1 cellular context compared by ENCODE assay signal in the genomic region with DNA sequence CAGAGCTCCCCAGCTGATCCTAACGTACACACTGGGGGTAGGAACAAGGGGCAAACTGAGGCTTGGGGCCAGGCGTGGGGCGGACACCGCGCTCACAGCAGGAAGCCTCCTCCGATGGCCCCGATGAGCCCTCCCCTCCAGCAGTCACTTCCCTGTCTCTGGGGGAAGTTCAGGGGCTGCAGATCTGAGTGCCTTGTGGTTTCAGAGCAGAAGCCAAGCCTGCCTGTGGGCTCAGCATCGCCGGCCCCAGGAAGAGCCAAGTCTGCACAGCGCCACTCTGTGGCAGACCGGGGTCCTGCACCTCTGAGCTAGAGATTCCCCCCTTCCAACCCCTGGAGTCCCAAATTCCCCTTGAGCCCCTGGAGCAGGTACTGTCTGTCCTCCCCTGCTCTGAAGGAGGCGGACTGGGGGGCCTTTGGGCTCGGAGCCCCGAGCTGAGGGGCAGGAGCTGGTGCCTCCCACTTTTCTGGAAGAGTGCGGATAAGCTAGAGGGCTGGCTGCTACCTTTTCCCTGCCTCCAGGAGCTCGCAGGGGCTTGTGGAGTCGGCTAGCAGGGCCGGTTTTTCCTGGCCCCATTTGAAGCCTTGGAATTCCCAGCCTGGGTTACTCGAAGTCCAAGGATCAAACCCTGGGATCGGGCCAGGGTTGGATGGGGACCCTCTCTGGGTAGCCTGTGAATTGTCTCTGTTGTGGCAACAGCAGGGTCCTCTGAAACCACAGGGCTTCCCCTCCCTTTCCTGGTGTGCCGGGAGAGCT.
TF ChIP-seq lines count a peak whose summit lies in the region.

No MANE protein-coding gene starts in this region.

TF ChIP-seq in K562, 482 proteins besides CTCF, POLR2A, EP300 and RAD21 (continued from another document and continues in another):
- TF ChIP-seq, protein P1, sequence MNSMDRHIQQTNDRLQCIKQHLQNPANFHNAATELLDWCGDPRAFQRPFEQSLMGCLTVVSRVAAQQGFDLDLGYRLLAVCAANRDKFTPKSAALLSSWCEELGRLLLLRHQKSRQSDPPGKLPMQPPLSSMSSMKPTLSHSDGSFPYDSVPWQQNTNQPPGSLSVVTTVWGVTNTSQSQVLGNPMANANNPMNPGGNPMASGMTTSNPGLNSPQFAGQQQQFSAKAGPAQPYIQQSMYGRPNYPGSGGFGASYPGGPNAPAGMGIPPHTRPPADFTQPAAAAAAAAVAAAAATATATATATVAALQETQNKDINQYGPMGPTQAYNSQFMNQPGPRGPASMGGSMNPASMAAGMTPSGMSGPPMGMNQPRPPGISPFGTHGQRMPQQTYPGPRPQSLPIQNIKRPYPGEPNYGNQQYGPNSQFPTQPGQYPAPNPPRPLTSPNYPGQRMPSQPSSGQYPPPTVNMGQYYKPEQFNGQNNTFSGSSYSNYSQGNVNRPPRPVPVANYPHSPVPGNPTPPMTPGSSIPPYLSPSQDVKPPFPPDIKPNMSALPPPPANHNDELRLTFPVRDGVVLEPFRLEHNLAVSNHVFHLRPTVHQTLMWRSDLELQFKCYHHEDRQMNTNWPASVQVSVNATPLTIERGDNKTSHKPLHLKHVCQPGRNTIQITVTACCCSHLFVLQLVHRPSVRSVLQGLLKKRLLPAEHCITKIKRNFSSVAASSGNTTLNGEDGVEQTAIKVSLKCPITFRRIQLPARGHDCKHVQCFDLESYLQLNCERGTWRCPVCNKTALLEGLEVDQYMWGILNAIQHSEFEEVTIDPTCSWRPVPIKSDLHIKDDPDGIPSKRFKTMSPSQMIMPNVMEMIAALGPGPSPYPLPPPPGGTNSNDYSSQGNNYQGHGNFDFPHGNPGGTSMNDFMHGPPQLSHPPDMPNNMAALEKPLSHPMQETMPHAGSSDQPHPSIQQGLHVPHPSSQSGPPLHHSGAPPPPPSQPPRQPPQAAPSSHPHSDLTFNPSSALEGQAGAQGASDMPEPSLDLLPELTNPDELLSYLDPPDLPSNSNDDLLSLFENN (IDR thresholded peaks at IDR 0.05; ENCODE audit: low read depth in 2 of 2, low read length in 2 of 2): peak in 1 of 2 experiments; percentile 18; a peak in 1 of 4 replicates
- TF ChIP-seq ZNF644 (tag; IDR thresholded peaks at IDR 0.05; ENCODE audit: low read depth): no peak
- no peak for TF ChIP-seq ZNF282 (CRISPR knock-in tag; IDR thresholded peaks at IDR 0.05)
- TF ChIP-seq TEAD4 (IDR thresholded peaks at IDR 0.05; ENCODE audit: low read length): peak; percentile 31; the same call in 1 of the 2 replicates
- no peak for TF ChIP-seq TEAD4 (CRISPR knock-in tag; IDR thresholded peaks at IDR 0.05; ENCODE audit: borderline replicate concordance)
- TF ChIP-seq, protein P2, sequence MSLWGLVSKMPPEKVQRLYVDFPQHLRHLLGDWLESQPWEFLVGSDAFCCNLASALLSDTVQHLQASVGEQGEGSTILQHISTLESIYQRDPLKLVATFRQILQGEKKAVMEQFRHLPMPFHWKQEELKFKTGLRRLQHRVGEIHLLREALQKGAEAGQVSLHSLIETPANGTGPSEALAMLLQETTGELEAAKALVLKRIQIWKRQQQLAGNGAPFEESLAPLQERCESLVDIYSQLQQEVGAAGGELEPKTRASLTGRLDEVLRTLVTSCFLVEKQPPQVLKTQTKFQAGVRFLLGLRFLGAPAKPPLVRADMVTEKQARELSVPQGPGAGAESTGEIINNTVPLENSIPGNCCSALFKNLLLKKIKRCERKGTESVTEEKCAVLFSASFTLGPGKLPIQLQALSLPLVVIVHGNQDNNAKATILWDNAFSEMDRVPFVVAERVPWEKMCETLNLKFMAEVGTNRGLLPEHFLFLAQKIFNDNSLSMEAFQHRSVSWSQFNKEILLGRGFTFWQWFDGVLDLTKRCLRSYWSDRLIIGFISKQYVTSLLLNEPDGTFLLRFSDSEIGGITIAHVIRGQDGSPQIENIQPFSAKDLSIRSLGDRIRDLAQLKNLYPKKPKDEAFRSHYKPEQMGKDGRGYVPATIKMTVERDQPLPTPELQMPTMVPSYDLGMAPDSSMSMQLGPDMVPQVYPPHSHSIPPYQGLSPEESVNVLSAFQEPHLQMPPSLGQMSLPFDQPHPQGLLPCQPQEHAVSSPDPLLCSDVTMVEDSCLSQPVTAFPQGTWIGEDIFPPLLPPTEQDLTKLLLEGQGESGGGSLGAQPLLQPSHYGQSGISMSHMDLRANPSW (CRISPR knock-in tag; IDR thresholded peaks at IDR 0.05): no peak
- TF ChIP-seq, protein P3, sequence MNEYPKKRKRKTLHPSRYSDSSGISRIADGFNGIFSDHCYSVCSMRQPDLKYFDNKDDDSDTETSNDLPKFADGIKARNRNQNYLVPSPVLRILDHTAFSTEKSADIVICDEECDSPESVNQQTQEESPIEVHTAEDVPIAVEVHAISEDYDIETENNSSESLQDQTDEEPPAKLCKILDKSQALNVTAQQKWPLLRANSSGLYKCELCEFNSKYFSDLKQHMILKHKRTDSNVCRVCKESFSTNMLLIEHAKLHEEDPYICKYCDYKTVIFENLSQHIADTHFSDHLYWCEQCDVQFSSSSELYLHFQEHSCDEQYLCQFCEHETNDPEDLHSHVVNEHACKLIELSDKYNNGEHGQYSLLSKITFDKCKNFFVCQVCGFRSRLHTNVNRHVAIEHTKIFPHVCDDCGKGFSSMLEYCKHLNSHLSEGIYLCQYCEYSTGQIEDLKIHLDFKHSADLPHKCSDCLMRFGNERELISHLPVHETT (CRISPR knock-in tag; conservative IDR thresholded peaks at IDR 0.05 in 1 of 2, IDR thresholded peaks at IDR 0.05 in 1 of 2): peak in 1 of 2 experiments; percentile 40; a peak in 1 of 4 replicates
- TF ChIP-seq TAF7 (tag; IDR thresholded peaks at IDR 0.05): no peak
- TF ChIP-seq, protein P4, sequence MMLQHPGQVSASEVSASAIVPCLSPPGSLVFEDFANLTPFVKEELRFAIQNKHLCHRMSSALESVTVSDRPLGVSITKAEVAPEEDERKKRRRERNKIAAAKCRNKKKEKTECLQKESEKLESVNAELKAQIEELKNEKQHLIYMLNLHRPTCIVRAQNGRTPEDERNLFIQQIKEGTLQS (IDR thresholded peaks at IDR 0.05): no peak
- TF ChIP-seq, protein P4 (CRISPR knock-in tag; conservative IDR thresholded peaks at IDR 0.05): no peak
- TF ChIP-seq, protein P5, sequence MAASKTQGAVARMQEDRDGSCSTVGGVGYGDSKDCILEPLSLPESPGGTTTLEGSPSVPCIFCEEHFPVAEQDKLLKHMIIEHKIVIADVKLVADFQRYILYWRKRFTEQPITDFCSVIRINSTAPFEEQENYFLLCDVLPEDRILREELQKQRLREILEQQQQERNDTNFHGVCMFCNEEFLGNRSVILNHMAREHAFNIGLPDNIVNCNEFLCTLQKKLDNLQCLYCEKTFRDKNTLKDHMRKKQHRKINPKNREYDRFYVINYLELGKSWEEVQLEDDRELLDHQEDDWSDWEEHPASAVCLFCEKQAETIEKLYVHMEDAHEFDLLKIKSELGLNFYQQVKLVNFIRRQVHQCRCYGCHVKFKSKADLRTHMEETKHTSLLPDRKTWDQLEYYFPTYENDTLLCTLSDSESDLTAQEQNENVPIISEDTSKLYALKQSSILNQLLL (CRISPR knock-in tag; IDR thresholded peaks at IDR 0.05; ENCODE audit: borderline replicate concordance): no peak
- peak; percentile 86; the same call in 1 of the 2 replicates for TF ChIP-seq ESRRA (IDR thresholded peaks at IDR 0.05; ENCODE audit: borderline replicate concordance, low read depth)
- TF ChIP-seq, protein P6, sequence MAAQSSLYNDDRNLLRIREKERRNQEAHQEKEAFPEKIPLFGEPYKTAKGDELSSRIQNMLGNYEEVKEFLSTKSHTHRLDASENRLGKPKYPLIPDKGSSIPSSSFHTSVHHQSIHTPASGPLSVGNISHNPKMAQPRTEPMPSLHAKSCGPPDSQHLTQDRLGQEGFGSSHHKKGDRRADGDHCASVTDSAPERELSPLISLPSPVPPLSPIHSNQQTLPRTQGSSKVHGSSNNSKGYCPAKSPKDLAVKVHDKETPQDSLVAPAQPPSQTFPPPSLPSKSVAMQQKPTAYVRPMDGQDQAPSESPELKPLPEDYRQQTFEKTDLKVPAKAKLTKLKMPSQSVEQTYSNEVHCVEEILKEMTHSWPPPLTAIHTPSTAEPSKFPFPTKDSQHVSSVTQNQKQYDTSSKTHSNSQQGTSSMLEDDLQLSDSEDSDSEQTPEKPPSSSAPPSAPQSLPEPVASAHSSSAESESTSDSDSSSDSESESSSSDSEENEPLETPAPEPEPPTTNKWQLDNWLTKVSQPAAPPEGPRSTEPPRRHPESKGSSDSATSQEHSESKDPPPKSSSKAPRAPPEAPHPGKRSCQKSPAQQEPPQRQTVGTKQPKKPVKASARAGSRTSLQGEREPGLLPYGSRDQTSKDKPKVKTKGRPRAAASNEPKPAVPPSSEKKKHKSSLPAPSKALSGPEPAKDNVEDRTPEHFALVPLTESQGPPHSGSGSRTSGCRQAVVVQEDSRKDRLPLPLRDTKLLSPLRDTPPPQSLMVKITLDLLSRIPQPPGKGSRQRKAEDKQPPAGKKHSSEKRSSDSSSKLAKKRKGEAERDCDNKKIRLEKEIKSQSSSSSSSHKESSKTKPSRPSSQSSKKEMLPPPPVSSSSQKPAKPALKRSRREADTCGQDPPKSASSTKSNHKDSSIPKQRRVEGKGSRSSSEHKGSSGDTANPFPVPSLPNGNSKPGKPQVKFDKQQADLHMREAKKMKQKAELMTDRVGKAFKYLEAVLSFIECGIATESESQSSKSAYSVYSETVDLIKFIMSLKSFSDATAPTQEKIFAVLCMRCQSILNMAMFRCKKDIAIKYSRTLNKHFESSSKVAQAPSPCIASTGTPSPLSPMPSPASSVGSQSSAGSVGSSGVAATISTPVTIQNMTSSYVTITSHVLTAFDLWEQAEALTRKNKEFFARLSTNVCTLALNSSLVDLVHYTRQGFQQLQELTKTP (IDR thresholded peaks at IDR 0.05; ENCODE audit: low read depth in 1 of 2, partially characterized antibody in 2 of 2): peak in 1 of 2 experiments; percentile 7
- no peak for TF ChIP-seq ARID2 (IDR thresholded peaks at IDR 0.05)
- peak; percentile 38; the same call in 1 of the 2 replicates for TF ChIP-seq ATF7 (IDR thresholded peaks at IDR 0.05)
- peak; percentile 7 for TF ChIP-seq FIP1L1 (IDR thresholded peaks at IDR 0.05; ENCODE audit: low read depth, low read length, poor library complexity, severe bottlenecking)
- TF ChIP-seq, protein P7, sequence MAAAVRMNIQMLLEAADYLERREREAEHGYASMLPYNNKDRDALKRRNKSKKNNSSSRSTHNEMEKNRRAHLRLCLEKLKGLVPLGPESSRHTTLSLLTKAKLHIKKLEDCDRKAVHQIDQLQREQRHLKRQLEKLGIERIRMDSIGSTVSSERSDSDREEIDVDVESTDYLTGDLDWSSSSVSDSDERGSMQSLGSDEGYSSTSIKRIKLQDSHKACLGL (CRISPR knock-in tag; IDR thresholded peaks at IDR 0.05; ENCODE audit: borderline replicate concordance, poor library complexity, severe bottlenecking): no peak
- TF ChIP-seq, protein P8, sequence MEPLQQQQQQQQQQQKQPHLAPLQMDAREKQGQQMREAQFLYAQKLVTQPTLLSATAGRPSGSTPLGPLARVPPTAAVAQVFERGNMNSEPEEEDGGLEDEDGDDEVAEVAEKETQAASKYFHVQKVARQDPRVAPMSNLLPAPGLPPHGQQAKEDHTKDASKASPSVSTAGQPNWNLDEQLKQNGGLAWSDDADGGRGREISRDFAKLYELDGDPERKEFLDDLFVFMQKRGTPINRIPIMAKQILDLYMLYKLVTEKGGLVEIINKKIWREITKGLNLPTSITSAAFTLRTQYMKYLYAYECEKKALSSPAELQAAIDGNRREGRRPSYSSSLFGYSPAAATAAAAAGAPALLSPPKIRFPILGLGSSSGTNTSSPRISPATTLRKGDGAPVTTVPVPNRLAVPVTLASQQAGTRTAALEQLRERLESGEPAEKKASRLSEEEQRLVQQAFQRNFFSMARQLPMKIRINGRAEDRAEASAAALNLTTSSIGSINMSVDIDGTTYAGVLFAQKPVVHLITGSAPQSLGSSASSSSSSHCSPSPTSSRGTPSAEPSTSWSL (CRISPR knock-in tag; IDR thresholded peaks at IDR 0.05; ENCODE audit: borderline replicate concordance): no peak
- TF ChIP-seq PRPF4 (IDR thresholded peaks at IDR 0.05; ENCODE audit: insufficient read depth, low read depth, low read length, poor library complexity, severe bottlenecking): no peak
- no peak for TF ChIP-seq NR3C1 (CRISPR knock-in tag; IDR thresholded peaks at IDR 0.05)
- TF ChIP-seq SMARCC2 (IDR thresholded peaks at IDR 0.05; ENCODE audit: low read depth): peak; percentile 55; the same call in 1 of the 2 replicates
- TF ChIP-seq, protein P9, sequence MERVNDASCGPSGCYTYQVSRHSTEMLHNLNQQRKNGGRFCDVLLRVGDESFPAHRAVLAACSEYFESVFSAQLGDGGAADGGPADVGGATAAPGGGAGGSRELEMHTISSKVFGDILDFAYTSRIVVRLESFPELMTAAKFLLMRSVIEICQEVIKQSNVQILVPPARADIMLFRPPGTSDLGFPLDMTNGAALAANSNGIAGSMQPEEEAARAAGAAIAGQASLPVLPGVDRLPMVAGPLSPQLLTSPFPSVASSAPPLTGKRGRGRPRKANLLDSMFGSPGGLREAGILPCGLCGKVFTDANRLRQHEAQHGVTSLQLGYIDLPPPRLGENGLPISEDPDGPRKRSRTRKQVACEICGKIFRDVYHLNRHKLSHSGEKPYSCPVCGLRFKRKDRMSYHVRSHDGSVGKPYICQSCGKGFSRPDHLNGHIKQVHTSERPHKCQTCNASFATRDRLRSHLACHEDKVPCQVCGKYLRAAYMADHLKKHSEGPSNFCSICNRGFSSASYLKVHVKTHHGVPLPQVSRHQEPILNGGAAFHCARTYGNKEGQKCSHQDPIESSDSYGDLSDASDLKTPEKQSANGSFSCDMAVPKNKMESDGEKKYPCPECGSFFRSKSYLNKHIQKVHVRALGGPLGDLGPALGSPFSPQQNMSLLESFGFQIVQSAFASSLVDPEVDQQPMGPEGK (CRISPR knock-in tag; IDR thresholded peaks at IDR 0.05; ENCODE audit: borderline replicate concordance): no peak
- TF ChIP-seq CBX2 (IDR thresholded peaks at IDR 0.05; ENCODE audit: insufficient read depth, low read length, poor library complexity, severe bottlenecking): no peak
- TF ChIP-seq EWSR1 (IDR thresholded peaks at IDR 0.05; ENCODE audit: borderline replicate concordance, low read depth, partially characterized antibody): no peak
- TF ChIP-seq ZFP36 (IDR thresholded peaks at IDR 0.05; ENCODE audit: low read depth, low read length, partially characterized antibody): no peak
- TF ChIP-seq TOE1 (IDR thresholded peaks at IDR 0.05; ENCODE audit: borderline replicate concordance): 0 out of 2 replicates have a peak, but pooled peaks have one; percentile 27
- TF ChIP-seq TOE1 (CRISPR knock-in tag; IDR thresholded peaks at IDR 0.05; ENCODE audit: borderline replicate concordance, low read depth): no peak
- TF ChIP-seq HSF4 (CRISPR knock-in tag; IDR thresholded peaks at IDR 0.05; ENCODE audit: borderline replicate concordance): no peak
- no peak for TF ChIP-seq POLR3A (IDR thresholded peaks at IDR 0.05; ENCODE audit: borderline replicate concordance, extremely low read depth, insufficient read depth, insufficient read length)
- TF ChIP-seq LCOR (CRISPR knock-in tag; IDR thresholded peaks at IDR 0.05): 0 out of 2 replicates have a peak, but pooled peaks have one; percentile 55
- peak; percentile 57; the same call in 1 of the 2 replicates for TF ChIP-seq SP1 (CRISPR knock-in tag; IDR thresholded peaks at IDR 0.05)
- no peak for TF ChIP-seq NR2F6 (CRISPR knock-in tag; IDR thresholded peaks at IDR 0.05)
- TF ChIP-seq HDAC6 (IDR thresholded peaks at IDR 0.05; ENCODE audit: low read depth, low read length): no peak
